Comparison of ENCODE assay signal across 1 cellular context in genomic region chr10:114821293-114821914, GRCh38.
TF ChIP-seq lines count a peak whose summit lies in the region.

Gene FHIP2A, plus strand, starts transcription at chr10:114821780. Its CDS starts 299 bp downstream, at chr10:114822079.

TF ChIP-seq in HCT116, 20 proteins besides CTCF, POLR2A, EP300 and RAD21 (continued from another document):
- TF ChIP-seq, protein P1, sequence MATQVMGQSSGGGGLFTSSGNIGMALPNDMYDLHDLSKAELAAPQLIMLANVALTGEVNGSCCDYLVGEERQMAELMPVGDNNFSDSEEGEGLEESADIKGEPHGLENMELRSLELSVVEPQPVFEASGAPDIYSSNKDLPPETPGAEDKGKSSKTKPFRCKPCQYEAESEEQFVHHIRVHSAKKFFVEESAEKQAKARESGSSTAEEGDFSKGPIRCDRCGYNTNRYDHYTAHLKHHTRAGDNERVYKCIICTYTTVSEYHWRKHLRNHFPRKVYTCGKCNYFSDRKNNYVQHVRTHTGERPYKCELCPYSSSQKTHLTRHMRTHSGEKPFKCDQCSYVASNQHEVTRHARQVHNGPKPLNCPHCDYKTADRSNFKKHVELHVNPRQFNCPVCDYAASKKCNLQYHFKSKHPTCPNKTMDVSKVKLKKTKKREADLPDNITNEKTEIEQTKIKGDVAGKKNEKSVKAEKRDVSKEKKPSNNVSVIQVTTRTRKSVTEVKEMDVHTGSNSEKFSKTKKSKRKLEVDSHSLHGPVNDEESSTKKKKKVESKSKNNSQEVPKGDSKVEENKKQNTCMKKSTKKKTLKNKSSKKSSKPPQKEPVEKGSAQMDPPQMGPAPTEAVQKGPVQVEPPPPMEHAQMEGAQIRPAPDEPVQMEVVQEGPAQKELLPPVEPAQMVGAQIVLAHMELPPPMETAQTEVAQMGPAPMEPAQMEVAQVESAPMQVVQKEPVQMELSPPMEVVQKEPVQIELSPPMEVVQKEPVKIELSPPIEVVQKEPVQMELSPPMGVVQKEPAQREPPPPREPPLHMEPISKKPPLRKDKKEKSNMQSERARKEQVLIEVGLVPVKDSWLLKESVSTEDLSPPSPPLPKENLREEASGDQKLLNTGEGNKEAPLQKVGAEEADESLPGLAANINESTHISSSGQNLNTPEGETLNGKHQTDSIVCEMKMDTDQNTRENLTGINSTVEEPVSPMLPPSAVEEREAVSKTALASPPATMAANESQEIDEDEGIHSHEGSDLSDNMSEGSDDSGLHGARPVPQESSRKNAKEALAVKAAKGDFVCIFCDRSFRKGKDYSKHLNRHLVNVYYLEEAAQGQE (IDR thresholded peaks at IDR 0.05; ENCODE audit: low read depth) = no peak
- no peak for TF ChIP-seq EZH2phosphoT487 (IDR thresholded peaks at IDR 0.05; ENCODE audit: borderline replicate concordance)
- TF ChIP-seq, protein P2, sequence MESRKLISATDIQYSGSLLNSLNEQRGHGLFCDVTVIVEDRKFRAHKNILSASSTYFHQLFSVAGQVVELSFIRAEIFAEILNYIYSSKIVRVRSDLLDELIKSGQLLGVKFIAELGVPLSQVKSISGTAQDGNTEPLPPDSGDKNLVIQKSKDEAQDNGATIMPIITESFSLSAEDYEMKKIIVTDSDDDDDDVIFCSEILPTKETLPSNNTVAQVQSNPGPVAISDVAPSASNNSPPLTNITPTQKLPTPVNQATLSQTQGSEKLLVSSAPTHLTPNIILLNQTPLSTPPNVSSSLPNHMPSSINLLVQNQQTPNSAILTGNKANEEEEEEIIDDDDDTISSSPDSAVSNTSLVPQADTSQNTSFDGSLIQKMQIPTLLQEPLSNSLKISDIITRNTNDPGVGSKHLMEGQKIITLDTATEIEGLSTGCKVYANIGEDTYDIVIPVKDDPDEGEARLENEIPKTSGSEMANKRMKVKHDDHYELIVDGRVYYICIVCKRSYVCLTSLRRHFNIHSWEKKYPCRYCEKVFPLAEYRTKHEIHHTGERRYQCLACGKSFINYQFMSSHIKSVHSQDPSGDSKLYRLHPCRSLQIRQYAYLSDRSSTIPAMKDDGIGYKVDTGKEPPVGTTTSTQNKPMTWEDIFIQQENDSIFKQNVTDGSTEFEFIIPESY (IDR thresholded peaks at IDR 0.05; ENCODE audit: extremely low read depth, insufficient replicate concordance, low read length) = no peak
- TF ChIP-seq, protein P3, sequence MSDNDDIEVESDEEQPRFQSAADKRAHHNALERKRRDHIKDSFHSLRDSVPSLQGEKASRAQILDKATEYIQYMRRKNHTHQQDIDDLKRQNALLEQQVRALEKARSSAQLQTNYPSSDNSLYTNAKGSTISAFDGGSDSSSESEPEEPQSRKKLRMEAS (IDR thresholded peaks at IDR 0.05) = peak; percentile 66; the same call in 1 of the 2 replicates
- TF ChIP-seq SRF (IDR thresholded peaks at IDR 0.05; ENCODE audit: low read depth) = no peak; the same call in 1 of the 2 replicates
- TF ChIP-seq ZNF274 (IDR thresholded peaks at IDR 0.05; ENCODE audit: low read depth, low read length) = no peak
- no peak for TF ChIP-seq EZH2 (IDR thresholded peaks at IDR 0.05)
- no peak for TF ChIP-seq JUND (IDR thresholded peaks at IDR 0.05)
- TF ChIP-seq CBX3 (IDR thresholded peaks at IDR 0.05; ENCODE audit: low read depth) = peak; percentile 65
